ENCODE assay signal across 19 cellular contexts in the genomic region with DNA sequence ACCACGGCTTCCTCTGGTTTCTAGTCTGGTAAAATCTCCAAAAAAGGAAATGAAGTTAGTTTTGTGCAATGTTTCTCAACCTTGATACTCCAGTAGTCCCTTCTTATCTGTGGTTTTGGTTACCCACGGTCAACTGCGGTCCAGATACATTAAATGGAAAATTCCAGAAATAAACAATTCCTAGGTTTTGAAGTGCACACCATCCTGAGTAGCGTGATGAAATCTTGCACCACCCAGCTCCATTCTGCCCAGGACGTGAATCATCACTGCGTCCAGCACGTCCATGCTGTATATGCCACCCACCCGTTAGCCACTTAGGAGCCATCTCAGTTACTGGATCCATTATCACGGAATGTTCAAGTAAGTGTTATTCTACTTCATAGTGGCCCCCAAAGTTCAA.
DNase-seq lines count a peak whose midpoint lies in the region; TF ChIP-seq lines count a peak whose summit lies in the region.
"Had no signal": no experiment of that assay in that cellular context is flagged by ENCODE, and none has a peak within 500 bp of the region (broad histone marks: within the 10 kb centered on the region; RNA-seq: fewer than 3 reads in every experiment).

No MANE protein-coding gene starts in this region.

- TF ChIP-seq CTCF in MCF 10A (IDR thresholded peaks at IDR 0.05; ENCODE audit: unreplicated experiment) = no peak
- TF ChIP-seq CTCF in breast epithelium (IDR thresholded peaks at IDR 0.05) = no peak
- TF ChIP-seq CTCF in suprapubic skin (IDR thresholded peaks at IDR 0.05) = no peak

- H3K27me3 ChIP-seq in breast epithelium (no peaks in the 10 kb centered on the region), suprapubic skin (no peaks in the 10 kb centered on the region)

- H3K9me3 ChIP-seq in breast epithelium = peaks cover 0 to 9% of the 10 kb centered on the region in 2 donors
- peaks cover 9% of the 10 kb centered on the region for H3K9me3 ChIP-seq in suprapubic skin

- TF ChIP-seq POLR2A in breast epithelium (IDR thresholded peaks at IDR 0.05) (no peak), suprapubic skin (IDR thresholded peaks at IDR 0.05) (no peak)

- H3K4me1 ChIP-seq in breast epithelium (no peaks in the 10 kb centered on the region), suprapubic skin (peaks cover 17% of the 10 kb centered on the region)
- H3K4me1 ChIP-seq: psoas muscle had no signal

- H3K27ac ChIP-seq in breast epithelium (no peak overlapping the region), suprapubic skin (peak overlapping the region; percentile 59)
- H3K27ac ChIP-seq: psoas muscle, WERI-Rb-1 had no signal

- 65% methylated on average over 9 of the region's 9 CpGs for WGBS in suprapubic skin

- CTCF ChIA-PET in MCF 10A (lab: Yijun Ruan, JAX) = interaction anchor here (0.6 to 1.3 kb wide), 3 partner anchors 12 to 205 kb away, joined by 3 to 10 read pairs (median 4); no protein-coding TSS in a partner anchor

- no peaks in the 10 kb centered on the region for H3K27me3 Mint-ChIP-seq in MCF 10A (ENCODE audit: insufficient read depth, unreplicated experiment)
- H3K27me3 Mint-ChIP-seq: stimulated activated naive CD8-positive, alpha-beta T cell treated with anti-CD3 and anti-CD28 coated beads, Interleukin-15, amount 100 ng/mL, for 72 hours had no signal

- H3K4me3 ChIP-seq in breast epithelium = no peak overlapping the region
- H3K4me3 ChIP-seq in suprapubic skin = no peak overlapping the region
- H3K4me3 ChIP-seq: psoas muscle had no signal

- no peaks in the 10 kb centered on the region for H3K36me3 Mint-ChIP-seq in MCF 10A (ENCODE audit: insufficient read depth, unreplicated experiment)
- H3K36me3 Mint-ChIP-seq: CD8-positive, alpha-beta memory T cell had no signal

- H3K4me3 Mint-ChIP-seq in MCF 10A (ENCODE audit: unreplicated experiment) = no peak overlapping the region
- H3K4me3 Mint-ChIP-seq: CD8-positive, alpha-beta memory T cell; nephron; stimulated activated naive CD8-positive, alpha-beta T cell treated with anti-CD3 and anti-CD28 coated beads, Interleukin-15, amount 100 ng/mL, for 72 hours had no signal

- BruUV-seq in MCF 10A (replicated peaks; lab: Mats Ljungman, UMichigan) = no TSS peak

- DNase-seq in MCF 10A (ENCODE audit: unreplicated experiment) = peak; percentile 50
- no peak for DNase-seq in breast epithelium (ENCODE audit: low spot score in 2 of 2)
- peak; percentile 23 for DNase-seq in SW480 (ENCODE audit: low spot score)
- peak; percentile 80 for DNase-seq in fibroblast of gingiva (ENCODE audit: low read depth)
- DNase-seq in suprapubic skin (ENCODE audit: low spot score in 2 of 2) = peak in 1 of 2 donors; percentile 44
- no peak for DNase-seq in NCI-H128 (lab: John Stamatoyannopoulos, UW; ENCODE audit: unreplicated experiment)
- no peak for DNase-seq in NCI-H748 (lab: John Stamatoyannopoulos, UW; ENCODE audit: unreplicated experiment)
- no peak for DNase-seq in stimulated activated CD8-positive, alpha-beta memory T cell treated with anti-CD3 and anti-CD28 coated beads, Interleukin-4, amount 100 ng/mL, for 48 hours
- DNase-seq: CD8-positive, alpha-beta memory T cell; cerebellar nuclear complex; mammary epithelial cell; NCI-H2029; NCI-H524; psoas muscle; stimulated activated CD4-positive, alpha-beta T cell treated with anti-CD3 and anti-CD28 coated beads, Interleukin-12 subunit alpha, Interleukin-12 subunit beta, amount 100 ng/mL, for 4 hours; stimulated activated naive CD8-positive, alpha-beta T cell treated with anti-CD3 and anti-CD28 coated beads, Interleukin-15, amount 100 ng/mL, for 72 hours; WERI-Rb-1 had no signal

- TF ChIP-seq EP300 in suprapubic skin (IDR thresholded peaks at IDR 0.05) = no peak

- peaks cover 21% of the 10 kb centered on the region for H3K9me3 Mint-ChIP-seq in MCF 10A (ENCODE audit: unreplicated experiment)

- peaks cover 6% of the 10 kb centered on the region for H3K4me1 Mint-ChIP-seq in MCF 10A (ENCODE audit: insufficient read depth, unreplicated experiment)
- H3K4me1 Mint-ChIP-seq: CD8-positive, alpha-beta memory T cell; stimulated activated naive CD8-positive, alpha-beta T cell treated with anti-CD3 and anti-CD28 coated beads, Interleukin-15, amount 100 ng/mL, for 72 hours had no signal

- intact Hi-C loops in MCF 10A (cut with micrococcal nuclease) = no loop called here
- intact Hi-C loops in breast epithelium (cut with DNase I; ENCODE audit: low total_unique reads) = no loop called here

- POLR2A ChIA-PET in MCF 10A (lab: Yijun Ruan, JAX) = interaction anchor here (1.1 to 1.5 kb wide), 2 partner anchors 11 to 13 kb away, joined by 3 to 5 read pairs; no protein-coding TSS in a partner anchor

- no peak overlapping the region for H3K27ac Mint-ChIP-seq in MCF 10A (ENCODE audit: low read depth, unreplicated experiment)
- H3K27ac Mint-ChIP-seq: activated T-helper 2 cell treated with anti-CD3 and anti-CD28 coated beads, Interferon-gamma antibody, Interleukin-2, Interleukin-4, amounts not matched to agents 10 μg/mL and 5 μg/mL and 100 μg/mL, durations not matched to agents 14 hours and 24 hours and 36 hours; CD8-positive, alpha-beta memory T cell; nephron; stimulated activated naive CD8-positive, alpha-beta T cell treated with anti-CD3 and anti-CD28 coated beads, Interleukin-15, amount 100 ng/mL, for 72 hours had no signal

- H3K36me3 ChIP-seq in breast epithelium (no peaks in the 10 kb centered on the region), suprapubic skin (no peaks in the 10 kb centered on the region)
- H3K36me3 ChIP-seq: WERI-Rb-1 had no signal

Comparison
In these comparisons a context has a peak if more than half of its experiments do, and no peak if none do; other contexts are left out.
1. DNase-seq: peak in MCF 10A (single experiment), SW480 (single experiment) and fibroblast of gingiva (single experiment); none in breast epithelium (0 of 2), NCI-H128 (single experiment), NCI-H748 (single experiment) and stimulated activated CD8-positive, alpha-beta memory T cell treated with anti-CD3 and anti-CD28 coated beads, Interleukin-4, amount 100 ng/mL, for 48 hours (single experiment).